2 cellular contexts compared by ENCODE assay signal in the genomic region with DNA sequence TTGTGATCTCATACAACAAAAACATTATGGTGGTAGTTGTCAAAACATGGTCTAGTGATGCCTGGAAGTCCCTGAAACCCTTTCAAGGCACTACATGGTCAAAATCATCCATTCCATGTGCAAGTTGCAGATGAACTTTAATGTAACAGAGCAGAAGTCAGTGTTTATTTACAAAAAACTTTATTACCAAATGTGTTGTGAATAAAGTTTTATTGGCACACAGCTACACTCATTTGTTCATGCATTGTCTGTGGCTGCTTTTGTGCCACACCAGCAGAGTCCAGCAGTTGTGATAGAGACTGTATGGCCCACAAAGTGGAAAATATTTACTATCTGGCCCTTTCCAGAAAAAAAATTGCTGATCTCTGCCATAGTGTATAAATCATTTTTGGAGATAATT.
TF ChIP-seq lines count a peak whose summit lies in the region.

No MANE protein-coding gene starts in this region.

TF ChIP-seq in GM12878, 131 proteins besides CTCF, POLR2A, EP300 and RAD21:
- TF ChIP-seq BACH1 (IDR thresholded peaks at IDR 0.05; ENCODE audit: borderline replicate concordance) = no peak
- no peak for TF ChIP-seq CBFB (IDR thresholded peaks at IDR 0.05; ENCODE audit: low read depth)
- no peak for TF ChIP-seq IRF4 (IDR thresholded peaks at IDR 0.05; ENCODE audit: low read depth, low read length)
- no peak for TF ChIP-seq ATF7 (IDR thresholded peaks at IDR 0.05; ENCODE audit: low read depth)
- no peak for TF ChIP-seq ZNF274 (IDR thresholded peaks at IDR 0.05; ENCODE audit: insufficient read depth, insufficient read length)
- TF ChIP-seq, protein P1, sequence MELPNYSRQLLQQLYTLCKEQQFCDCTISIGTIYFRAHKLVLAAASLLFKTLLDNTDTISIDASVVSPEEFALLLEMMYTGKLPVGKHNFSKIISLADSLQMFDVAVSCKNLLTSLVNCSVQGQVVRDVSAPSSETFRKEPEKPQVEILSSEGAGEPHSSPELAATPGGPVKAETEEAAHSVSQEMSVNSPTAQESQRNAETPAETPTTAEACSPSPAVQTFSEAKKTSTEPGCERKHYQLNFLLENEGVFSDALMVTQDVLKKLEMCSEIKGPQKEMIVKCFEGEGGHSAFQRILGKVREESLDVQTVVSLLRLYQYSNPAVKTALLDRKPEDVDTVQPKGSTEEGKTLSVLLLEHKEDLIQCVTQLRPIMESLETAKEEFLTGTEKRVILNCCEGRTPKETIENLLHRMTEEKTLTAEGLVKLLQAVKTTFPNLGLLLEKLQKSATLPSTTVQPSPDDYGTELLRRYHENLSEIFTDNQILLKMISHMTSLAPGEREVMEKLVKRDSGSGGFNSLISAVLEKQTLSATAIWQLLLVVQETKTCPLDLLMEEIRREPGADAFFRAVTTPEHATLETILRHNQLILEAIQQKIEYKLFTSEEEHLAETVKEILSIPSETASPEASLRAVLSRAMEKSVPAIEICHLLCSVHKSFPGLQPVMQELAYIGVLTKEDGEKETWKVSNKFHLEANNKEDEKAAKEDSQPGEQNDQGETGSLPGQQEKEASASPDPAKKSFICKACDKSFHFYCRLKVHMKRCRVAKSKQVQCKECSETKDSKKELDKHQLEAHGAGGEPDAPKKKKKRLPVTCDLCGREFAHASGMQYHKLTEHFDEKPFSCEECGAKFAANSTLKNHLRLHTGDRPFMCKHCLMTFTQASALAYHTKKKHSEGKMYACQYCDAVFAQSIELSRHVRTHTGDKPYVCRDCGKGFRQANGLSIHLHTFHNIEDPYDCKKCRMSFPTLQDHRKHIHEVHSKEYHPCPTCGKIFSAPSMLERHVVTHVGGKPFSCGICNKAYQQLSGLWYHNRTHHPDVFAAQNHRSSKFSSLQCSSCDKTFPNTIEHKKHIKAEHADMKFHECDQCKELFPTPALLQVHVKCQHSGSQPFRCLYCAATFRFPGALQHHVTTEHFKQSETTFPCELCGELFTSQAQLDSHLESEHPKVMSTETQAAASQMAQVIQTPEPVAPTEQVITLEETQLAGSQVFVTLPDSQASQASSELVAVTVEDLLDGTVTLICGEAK (IDR thresholded peaks at IDR 0.05; ENCODE audit: borderline replicate concordance) = peak; percentile 61
TF ChIP-seq in GM12878: peak in this region for 1.

TF ChIP-seq in K562, 482 proteins besides CTCF, POLR2A, EP300 and RAD21:
- TF ChIP-seq NFRKB (IDR thresholded peaks at IDR 0.05; ENCODE audit: low read depth) = no peak
- no peak for TF ChIP-seq NFIX (CRISPR knock-in tag; IDR thresholded peaks at IDR 0.05; ENCODE audit: low read depth)
- TF ChIP-seq, protein P2, sequence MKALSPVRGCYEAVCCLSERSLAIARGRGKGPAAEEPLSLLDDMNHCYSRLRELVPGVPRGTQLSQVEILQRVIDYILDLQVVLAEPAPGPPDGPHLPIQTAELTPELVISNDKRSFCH (CRISPR knock-in tag; IDR thresholded peaks at IDR 0.05) = no peak
- TF ChIP-seq, protein P2 (tag; IDR thresholded peaks at IDR 0.05) = peak; percentile 88; the same call in 1 of the 2 replicates
- TF ChIP-seq RBBP5 (IDR thresholded peaks at IDR 0.05; ENCODE audit: borderline replicate concordance, insufficient read depth, low read length, poor library complexity, severe bottlenecking) = no peak
- no peak for TF ChIP-seq HDAC1 (IDR thresholded peaks at IDR 0.05)
- TF ChIP-seq, protein P1 (IDR thresholded peaks at IDR 0.05) = peak; percentile 95
- TF ChIP-seq, protein P1 (CRISPR knock-in tag; IDR thresholded peaks at IDR 0.05) = peak; percentile 95
- TF ChIP-seq, protein P3, sequence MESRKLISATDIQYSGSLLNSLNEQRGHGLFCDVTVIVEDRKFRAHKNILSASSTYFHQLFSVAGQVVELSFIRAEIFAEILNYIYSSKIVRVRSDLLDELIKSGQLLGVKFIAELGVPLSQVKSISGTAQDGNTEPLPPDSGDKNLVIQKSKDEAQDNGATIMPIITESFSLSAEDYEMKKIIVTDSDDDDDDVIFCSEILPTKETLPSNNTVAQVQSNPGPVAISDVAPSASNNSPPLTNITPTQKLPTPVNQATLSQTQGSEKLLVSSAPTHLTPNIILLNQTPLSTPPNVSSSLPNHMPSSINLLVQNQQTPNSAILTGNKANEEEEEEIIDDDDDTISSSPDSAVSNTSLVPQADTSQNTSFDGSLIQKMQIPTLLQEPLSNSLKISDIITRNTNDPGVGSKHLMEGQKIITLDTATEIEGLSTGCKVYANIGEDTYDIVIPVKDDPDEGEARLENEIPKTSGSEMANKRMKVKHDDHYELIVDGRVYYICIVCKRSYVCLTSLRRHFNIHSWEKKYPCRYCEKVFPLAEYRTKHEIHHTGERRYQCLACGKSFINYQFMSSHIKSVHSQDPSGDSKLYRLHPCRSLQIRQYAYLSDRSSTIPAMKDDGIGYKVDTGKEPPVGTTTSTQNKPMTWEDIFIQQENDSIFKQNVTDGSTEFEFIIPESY (CRISPR knock-in tag; IDR thresholded peaks at IDR 0.05) = no peak
- no peak for TF ChIP-seq GTF2F1 (IDR thresholded peaks at IDR 0.05; ENCODE audit: low read depth, low read length)
- TF ChIP-seq, protein P4, sequence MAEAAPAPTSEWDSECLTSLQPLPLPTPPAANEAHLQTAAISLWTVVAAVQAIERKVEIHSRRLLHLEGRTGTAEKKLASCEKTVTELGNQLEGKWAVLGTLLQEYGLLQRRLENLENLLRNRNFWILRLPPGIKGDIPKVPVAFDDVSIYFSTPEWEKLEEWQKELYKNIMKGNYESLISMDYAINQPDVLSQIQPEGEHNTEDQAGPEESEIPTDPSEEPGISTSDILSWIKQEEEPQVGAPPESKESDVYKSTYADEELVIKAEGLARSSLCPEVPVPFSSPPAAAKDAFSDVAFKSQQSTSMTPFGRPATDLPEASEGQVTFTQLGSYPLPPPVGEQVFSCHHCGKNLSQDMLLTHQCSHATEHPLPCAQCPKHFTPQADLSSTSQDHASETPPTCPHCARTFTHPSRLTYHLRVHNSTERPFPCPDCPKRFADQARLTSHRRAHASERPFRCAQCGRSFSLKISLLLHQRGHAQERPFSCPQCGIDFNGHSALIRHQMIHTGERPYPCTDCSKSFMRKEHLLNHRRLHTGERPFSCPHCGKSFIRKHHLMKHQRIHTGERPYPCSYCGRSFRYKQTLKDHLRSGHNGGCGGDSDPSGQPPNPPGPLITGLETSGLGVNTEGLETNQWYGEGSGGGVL (CRISPR knock-in tag; IDR thresholded peaks at IDR 0.05) = no peak
- no peak for TF ChIP-seq NCOR1 (IDR thresholded peaks at IDR 0.05)
- no peak for TF ChIP-seq GATA2 (CRISPR knock-in tag; IDR thresholded peaks at IDR 0.05)
